1 cellular context compared by ENCODE assay signal in the genomic region with DNA sequence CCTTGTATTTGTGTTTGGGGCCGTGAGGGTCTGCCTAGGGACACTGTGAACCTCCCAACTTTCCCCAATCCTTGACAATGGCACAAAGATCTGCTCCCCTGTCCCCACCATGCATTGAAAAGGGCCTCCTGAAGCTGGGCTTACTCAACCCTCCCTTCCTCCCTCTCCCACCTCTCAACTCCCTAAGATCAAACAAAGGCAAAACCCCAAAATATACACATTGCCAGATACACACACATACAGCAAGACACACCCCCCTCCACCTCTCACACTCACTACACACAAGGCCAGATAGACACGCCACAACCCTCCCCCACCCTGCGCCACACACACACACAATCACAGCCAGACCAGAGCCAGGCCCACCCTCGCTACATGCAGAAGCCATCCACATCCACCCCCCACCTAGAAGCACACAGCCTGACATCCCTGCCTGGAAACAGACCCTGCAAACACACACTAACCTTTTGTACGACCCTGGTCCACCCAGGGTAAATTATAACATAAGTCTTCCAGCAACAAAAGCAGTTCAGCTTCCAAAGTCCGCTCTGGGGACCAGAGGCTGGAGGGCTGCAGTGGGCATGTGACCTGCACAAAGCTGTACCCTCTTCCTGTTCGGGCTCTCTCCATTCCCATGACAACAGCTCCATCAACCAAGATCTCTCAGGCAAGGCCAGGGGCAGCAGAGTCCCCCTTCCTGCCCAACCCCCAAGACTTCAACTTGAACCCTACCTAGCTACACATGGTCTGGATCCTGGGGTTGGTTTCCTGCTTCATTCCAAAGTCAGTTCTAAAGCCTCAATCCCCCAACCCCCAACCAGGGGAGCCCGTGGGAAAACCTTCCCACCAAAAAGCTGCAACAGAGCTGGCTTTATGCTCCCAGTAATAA.
A peak's percentile ranks its signal among the peaks of the same experiment; 100 is the strongest.
TF ChIP-seq lines count a peak whose summit lies in the region.

No MANE protein-coding gene starts in this region.

TF ChIP-seq in HepG2, 621 proteins besides CTCF, POLR2A, EP300 and RAD21 (continued from another document and continues in another):
- TF ChIP-seq DMAP1 (CRISPR knock-in tag; IDR thresholded peaks at IDR 0.05) (peak; percentile 75), MIER3 (CRISPR knock-in tag; IDR thresholded peaks at IDR 0.05; ENCODE audit: borderline replicate concordance) (peak; percentile 69), ZNF382 (CRISPR knock-in tag; IDR thresholded peaks at IDR 0.05; ENCODE audit: borderline replicate concordance) (no peak), NFE2L2 (IDR thresholded peaks at IDR 0.05; ENCODE audit: low read length) (no peak), ZNF496 (CRISPR knock-in tag; IDR thresholded peaks at IDR 0.05; ENCODE audit: insufficient replicate concordance) (no peak), ZNF577 (CRISPR knock-in tag; IDR thresholded peaks at IDR 0.05; ENCODE audit: borderline replicate concordance, low read depth) (no peak), ZBTB7B (CRISPR knock-in tag; IDR thresholded peaks at IDR 0.05) (peak; percentile 99), ZNF704 (CRISPR knock-in tag; IDR thresholded peaks at IDR 0.05; ENCODE audit: borderline replicate concordance) (no peak; the same call in 1 of the 2 replicates), HES4 (CRISPR knock-in tag; IDR thresholded peaks at IDR 0.05; ENCODE audit: borderline replicate concordance) (peak; percentile 55; the same call in 1 of the 2 replicates), ZBTB21 (CRISPR knock-in tag; IDR thresholded peaks at IDR 0.05) (0 out of 2 replicates have a peak, but pooled peaks have one; percentile 34), HOXA3 (CRISPR knock-in tag; IDR thresholded peaks at IDR 0.05) (peak; percentile 59; the same call in 1 of the 2 replicates), SMAD3 (CRISPR knock-in tag; IDR thresholded peaks at IDR 0.05) (peak; percentile 82; the same call in 1 of the 2 replicates), GFI1 (CRISPR knock-in tag; IDR thresholded peaks at IDR 0.05; ENCODE audit: borderline replicate concordance) (peak; percentile 89), ZNF670 (CRISPR knock-in tag; IDR thresholded peaks at IDR 0.05; ENCODE audit: borderline replicate concordance) (peak; percentile 75), ATF1 (CRISPR knock-in tag; IDR thresholded peaks at IDR 0.05) (no peak; the same call in 1 of the 2 replicates), ZBTB10 (CRISPR knock-in tag; IDR thresholded peaks at IDR 0.05; ENCODE audit: borderline replicate concordance) (no peak), SRSF1 (optimal IDR thresholded peaks at IDR 0.05; ENCODE audit: low read depth, low read length) (no peak), MBD4 (IDR thresholded peaks at IDR 0.05; ENCODE audit: borderline replicate concordance, low read length) (no peak), ZNF687 (CRISPR knock-in tag; IDR thresholded peaks at IDR 0.05) (peak; percentile 76), ZSCAN9 (CRISPR knock-in tag; IDR thresholded peaks at IDR 0.05; ENCODE audit: borderline replicate concordance) (no peak), PTBP1 (IDR thresholded peaks at IDR 0.05; ENCODE audit: low read depth, low read length, poor library complexity, severe bottlenecking) (no peak)
- TF ChIP-seq, protein P1, sequence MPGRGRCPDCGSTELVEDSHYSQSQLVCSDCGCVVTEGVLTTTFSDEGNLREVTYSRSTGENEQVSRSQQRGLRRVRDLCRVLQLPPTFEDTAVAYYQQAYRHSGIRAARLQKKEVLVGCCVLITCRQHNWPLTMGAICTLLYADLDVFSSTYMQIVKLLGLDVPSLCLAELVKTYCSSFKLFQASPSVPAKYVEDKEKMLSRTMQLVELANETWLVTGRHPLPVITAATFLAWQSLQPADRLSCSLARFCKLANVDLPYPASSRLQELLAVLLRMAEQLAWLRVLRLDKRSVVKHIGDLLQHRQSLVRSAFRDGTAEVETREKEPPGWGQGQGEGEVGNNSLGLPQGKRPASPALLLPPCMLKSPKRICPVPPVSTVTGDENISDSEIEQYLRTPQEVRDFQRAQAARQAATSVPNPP (CRISPR knock-in tag; IDR thresholded peaks at IDR 0.05) = no peak
- TF ChIP-seq, protein P2, sequence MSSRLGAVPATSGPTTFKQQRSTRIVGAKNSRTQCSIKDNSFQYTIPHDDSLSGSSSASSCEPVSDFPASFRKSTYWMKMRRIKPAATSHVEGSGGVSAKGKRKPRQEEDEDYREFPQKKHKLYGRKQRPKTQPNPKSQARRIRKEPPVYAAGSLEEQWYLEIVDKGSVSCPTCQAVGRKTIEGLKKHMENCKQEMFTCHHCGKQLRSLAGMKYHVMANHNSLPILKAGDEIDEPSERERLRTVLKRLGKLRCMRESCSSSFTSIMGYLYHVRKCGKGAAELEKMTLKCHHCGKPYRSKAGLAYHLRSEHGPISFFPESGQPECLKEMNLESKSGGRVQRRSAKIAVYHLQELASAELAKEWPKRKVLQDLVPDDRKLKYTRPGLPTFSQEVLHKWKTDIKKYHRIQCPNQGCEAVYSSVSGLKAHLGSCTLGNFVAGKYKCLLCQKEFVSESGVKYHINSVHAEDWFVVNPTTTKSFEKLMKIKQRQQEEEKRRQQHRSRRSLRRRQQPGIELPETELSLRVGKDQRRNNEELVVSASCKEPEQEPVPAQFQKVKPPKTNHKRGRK (CRISPR knock-in tag; IDR thresholded peaks at IDR 0.05) = no peak
- TF ChIP-seq, protein P3, sequence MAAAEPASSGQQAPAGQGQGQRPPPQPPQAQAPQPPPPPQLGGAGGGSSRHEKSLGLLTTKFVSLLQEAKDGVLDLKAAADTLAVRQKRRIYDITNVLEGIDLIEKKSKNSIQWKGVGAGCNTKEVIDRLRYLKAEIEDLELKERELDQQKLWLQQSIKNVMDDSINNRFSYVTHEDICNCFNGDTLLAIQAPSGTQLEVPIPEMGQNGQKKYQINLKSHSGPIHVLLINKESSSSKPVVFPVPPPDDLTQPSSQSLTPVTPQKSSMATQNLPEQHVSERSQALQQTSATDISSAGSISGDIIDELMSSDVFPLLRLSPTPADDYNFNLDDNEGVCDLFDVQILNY (CRISPR knock-in tag; conservative IDR thresholded peaks at IDR 0.05) = no peak
- TF ChIP-seq, protein P4, sequence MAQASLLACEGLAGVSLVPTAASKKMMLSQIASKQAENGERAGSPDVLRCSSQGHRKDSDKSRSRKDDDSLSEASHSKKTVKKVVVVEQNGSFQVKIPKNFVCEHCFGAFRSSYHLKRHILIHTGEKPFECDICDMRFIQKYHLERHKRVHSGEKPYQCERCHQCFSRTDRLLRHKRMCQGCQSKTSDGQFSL (CRISPR knock-in tag; IDR thresholded peaks at IDR 0.05) = peak; percentile 68; the same call in 1 of the 2 replicates
- TF ChIP-seq, protein P5, sequence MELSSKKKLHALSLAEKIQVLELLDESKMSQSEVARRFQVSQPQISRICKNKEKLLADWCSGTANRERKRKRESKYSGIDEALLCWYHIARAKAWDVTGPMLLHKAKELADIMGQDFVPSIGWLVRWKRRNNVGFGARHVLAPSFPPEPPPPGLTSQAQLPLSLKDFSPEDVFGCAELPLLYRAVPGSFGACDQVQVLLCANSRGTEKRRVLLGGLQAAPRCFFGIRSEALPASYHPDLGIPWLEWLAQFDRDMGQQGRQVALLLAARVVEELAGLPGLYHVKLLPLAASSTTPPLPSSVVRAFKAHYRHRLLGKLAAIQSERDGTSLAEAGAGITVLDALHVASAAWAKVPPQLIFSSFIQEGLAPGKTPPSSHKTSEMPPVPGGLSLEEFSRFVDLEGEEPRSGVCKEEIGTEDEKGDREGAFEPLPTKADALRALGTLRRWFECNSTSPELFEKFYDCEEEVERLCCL (CRISPR knock-in tag; IDR thresholded peaks at IDR 0.05; ENCODE audit: borderline replicate concordance) = no peak
- TF ChIP-seq, protein P6, sequence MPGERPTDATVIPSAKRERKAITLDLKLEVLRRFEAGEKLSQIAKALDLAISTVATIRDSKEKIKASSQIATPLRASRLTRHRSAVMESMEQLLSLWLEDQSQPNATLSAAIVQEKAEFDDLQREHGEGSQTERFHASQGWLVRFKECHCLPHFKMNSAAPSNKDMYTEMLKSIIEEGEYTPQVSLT (CRISPR knock-in tag; IDR thresholded peaks at IDR 0.05; ENCODE audit: borderline replicate concordance, low read depth) = peak; percentile 49; the same call in 1 of the 2 replicates
- TF ChIP-seq, protein P7, sequence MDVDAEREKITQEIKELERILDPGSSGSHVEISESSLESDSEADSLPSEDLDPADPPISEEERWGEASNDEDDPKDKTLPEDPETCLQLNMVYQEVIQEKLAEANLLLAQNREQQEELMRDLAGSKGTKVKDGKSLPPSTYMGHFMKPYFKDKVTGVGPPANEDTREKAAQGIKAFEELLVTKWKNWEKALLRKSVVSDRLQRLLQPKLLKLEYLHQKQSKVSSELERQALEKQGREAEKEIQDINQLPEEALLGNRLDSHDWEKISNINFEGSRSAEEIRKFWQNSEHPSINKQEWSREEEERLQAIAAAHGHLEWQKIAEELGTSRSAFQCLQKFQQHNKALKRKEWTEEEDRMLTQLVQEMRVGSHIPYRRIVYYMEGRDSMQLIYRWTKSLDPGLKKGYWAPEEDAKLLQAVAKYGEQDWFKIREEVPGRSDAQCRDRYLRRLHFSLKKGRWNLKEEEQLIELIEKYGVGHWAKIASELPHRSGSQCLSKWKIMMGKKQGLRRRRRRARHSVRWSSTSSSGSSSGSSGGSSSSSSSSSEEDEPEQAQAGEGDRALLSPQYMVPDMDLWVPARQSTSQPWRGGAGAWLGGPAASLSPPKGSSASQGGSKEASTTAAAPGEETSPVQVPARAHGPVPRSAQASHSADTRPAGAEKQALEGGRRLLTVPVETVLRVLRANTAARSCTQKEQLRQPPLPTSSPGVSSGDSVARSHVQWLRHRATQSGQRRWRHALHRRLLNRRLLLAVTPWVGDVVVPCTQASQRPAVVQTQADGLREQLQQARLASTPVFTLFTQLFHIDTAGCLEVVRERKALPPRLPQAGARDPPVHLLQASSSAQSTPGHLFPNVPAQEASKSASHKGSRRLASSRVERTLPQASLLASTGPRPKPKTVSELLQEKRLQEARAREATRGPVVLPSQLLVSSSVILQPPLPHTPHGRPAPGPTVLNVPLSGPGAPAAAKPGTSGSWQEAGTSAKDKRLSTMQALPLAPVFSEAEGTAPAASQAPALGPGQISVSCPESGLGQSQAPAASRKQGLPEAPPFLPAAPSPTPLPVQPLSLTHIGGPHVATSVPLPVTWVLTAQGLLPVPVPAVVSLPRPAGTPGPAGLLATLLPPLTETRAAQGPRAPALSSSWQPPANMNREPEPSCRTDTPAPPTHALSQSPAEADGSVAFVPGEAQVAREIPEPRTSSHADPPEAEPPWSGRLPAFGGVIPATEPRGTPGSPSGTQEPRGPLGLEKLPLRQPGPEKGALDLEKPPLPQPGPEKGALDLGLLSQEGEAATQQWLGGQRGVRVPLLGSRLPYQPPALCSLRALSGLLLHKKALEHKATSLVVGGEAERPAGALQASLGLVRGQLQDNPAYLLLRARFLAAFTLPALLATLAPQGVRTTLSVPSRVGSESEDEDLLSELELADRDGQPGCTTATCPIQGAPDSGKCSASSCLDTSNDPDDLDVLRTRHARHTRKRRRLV (CRISPR knock-in tag; IDR thresholded peaks at IDR 0.05) = no peak
- TF ChIP-seq, protein P8, sequence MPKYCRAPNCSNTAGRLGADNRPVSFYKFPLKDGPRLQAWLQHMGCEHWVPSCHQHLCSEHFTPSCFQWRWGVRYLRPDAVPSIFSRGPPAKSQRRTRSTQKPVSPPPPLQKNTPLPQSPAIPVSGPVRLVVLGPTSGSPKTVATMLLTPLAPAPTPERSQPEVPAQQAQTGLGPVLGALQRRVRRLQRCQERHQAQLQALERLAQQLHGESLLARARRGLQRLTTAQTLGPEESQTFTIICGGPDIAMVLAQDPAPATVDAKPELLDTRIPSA (CRISPR knock-in tag; IDR thresholded peaks at IDR 0.05; ENCODE audit: borderline replicate concordance) = no peak
